Comparison of ENCODE assay signal across 8 cellular contexts in the genomic region with DNA sequence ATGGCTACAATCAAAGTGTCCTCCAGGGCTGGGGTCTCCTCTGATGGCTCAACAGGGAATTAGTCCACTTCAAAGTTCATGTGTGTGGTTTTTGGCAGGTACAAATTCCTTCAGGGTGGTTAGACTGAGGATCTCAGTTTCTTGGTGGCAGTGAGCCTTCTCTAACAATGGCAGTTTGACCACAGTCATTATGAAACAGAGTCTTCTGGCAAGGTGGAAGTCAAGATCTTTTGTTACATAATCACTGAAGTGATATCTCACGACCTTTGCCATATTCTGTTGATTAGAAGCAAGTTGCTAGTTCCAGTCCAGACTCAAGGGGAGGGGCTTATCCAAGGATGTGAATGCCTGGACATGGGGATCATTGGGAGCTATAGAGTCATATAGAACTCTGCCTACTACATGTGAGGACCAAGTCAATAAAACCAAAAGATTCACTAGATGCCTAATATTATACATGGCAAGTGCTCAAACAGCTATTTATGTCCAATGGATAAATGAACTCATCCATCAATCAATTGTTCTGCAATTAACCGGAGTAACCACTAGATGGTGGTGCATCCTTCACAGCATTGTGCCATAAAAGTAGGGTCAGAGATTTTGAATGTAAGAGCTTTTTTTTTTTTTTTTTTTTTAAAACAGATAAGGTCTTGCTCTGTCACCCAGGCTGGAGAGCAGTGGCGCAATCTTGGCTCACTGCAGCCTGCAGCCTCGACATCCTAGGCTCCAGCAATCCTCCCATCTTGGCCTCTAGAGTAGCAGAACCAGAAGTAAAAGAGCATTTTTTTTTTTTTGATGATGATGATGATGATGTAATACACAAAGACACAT.
A peak's percentile ranks its signal among the peaks of the same experiment; 100 is the strongest.
DNase-seq lines count a peak whose midpoint lies in the region; ATAC-seq, FAIRE-seq and TF ChIP-seq lines count a peak whose summit lies in the region.

No MANE protein-coding gene starts in this region.

- H3K27ac ChIP-seq in DOHH2 (ENCODE audit: low read depth, low read length) (no peak overlapping the region), adrenal gland (no peak overlapping the region), HepG2 (ENCODE audit: extremely low read length, insufficient read depth, low read length) (no peak overlapping the region)

- ATAC-seq in GM19351 (IDR thresholded peaks at IDR 0.05; ENCODE audit: unreplicated experiment) (peak; percentile 88), HG03432 (IDR thresholded peaks at IDR 0.05; ENCODE audit: unreplicated experiment) (peak; percentile 87), HepG2 (peak; percentile 81), HG02588 (IDR thresholded peaks at IDR 0.05; ENCODE audit: unreplicated experiment) (no peak)

- H3K4me3 ChIP-seq in DOHH2 (ENCODE audit: low read length) (no peak overlapping the region), adrenal gland (no peak overlapping the region), HepG2 (replicated peaks in 1 of 3; ENCODE audit: insufficient read depth in 1 of 3, low read depth in 2 of 3, low read length in 3 of 3) (no peak overlapping the region)

- H2AFZ ChIP-seq in HepG2 (ENCODE audit: low read length), result no peak overlapping the region

- H3K4me1 ChIP-seq in DOHH2 (ENCODE audit: control insufficient read depth, low read length) (no peaks in the 10 kb centered on the region), adrenal gland (replicated peaks in 1 of 2) (no peaks in the 10 kb centered on the region), HepG2 (ENCODE audit: insufficient read depth, low read length) (no peaks in the 10 kb centered on the region)

- DNase-seq in NCI-H526 (lab: John Stamatoyannopoulos, UW) (peak; percentile 5 to 36), adrenal gland (peak in 3 of 7 donors; percentile 4 to 20 (median 15)), HepG2 (ENCODE audit: low spot score) (peak; percentile 59), DMS79 treated with DMSO at 0.1 percent for 48 hours (lab: John Stamatoyannopoulos, UW) (no peak)

- in situ Hi-C loops in HepG2 (cut with HindIII; ENCODE audit: extremely low pct_ligation_motif_present, low pct_unique_long_range_greater_than_20kb), result no loop called here

- no TSS peak for BruUV-seq in HepG2 (replicated peaks; lab: Mats Ljungman, UMichigan)

- TF ChIP-seq CTCF in DOHH2 (IDR thresholded peaks at IDR 0.05; ENCODE audit: low read depth, low read length, poor library complexity, severe bottlenecking), result peak; percentile 64
- TF ChIP-seq CTCF in adrenal gland (IDR thresholded peaks at IDR 0.05), result peak in 4 of 6 experiments; percentile 22 to 26 (median 24)
- peak; percentile 47 for TF ChIP-seq CTCF in HepG2 (CRISPR knock-in tag; IDR thresholded peaks at IDR 0.05)

- no peaks in the 10 kb centered on the region for H3K9me2 ChIP-seq in DOHH2 (replicated peaks; ENCODE audit: control insufficient read depth, low read length)

- no peaks in the 10 kb centered on the region for H3K36me3 ChIP-seq in DOHH2 (ENCODE audit: control insufficient read depth, low read length)
- H3K36me3 ChIP-seq in adrenal gland (replicated peaks in 1 of 2), result no peaks in the 10 kb centered on the region
- H3K36me3 ChIP-seq in HepG2 (replicated peaks in 1 of 2; ENCODE audit: control insufficient read depth in 1 of 2, insufficient read depth in 2 of 2, low read length in 2 of 2), result no peaks in the 10 kb centered on the region

- no peak for TF ChIP-seq POLR2A in adrenal gland (IDR thresholded peaks at IDR 0.05)
- TF ChIP-seq POLR2A in HepG2 (IDR thresholded peaks at IDR 0.05; ENCODE audit: insufficient read depth in 1 of 2, low read depth in 2 of 2, low read length in 2 of 2), result no peak

- no peaks in the 10 kb centered on the region for H3K79me2 ChIP-seq in DOHH2 (ENCODE audit: control insufficient read depth, low read length)
- no peaks in the 10 kb centered on the region for H3K79me2 ChIP-seq in HepG2 (ENCODE audit: insufficient read depth, low read length)

- TF ChIP-seq EP300 in HepG2 (IDR thresholded peaks at IDR 0.05; ENCODE audit: low read depth in 2 of 2, low read length in 2 of 2) (no peak), HepG2 (CRISPR knock-in tag; IDR thresholded peaks at IDR 0.05; ENCODE audit: borderline replicate concordance) (no peak)

- H3F3A ChIP-seq in DOHH2 (ENCODE audit: control insufficient read depth, insufficient read depth), result no peaks in the 10 kb centered on the region

- peaks cover 3% of the 10 kb centered on the region; the same call in 1 of the 2 replicates for H3K27me3 ChIP-seq in DOHH2 (ENCODE audit: control insufficient read depth, low read length)
- H3K27me3 ChIP-seq in adrenal gland, result no peaks in the 10 kb centered on the region
- no peaks in the 10 kb centered on the region for H3K27me3 ChIP-seq in HepG2 (ENCODE audit: control insufficient read depth in 1 of 2, insufficient read depth in 2 of 2, low read length in 2 of 2)

- peak; percentile 67 for FAIRE-seq in HepG2 (lab: Jason Lieb, UNC)

- H3K4me2 ChIP-seq in DOHH2 (ENCODE audit: low read length) (no peak overlapping the region), HepG2 (ENCODE audit: low read depth, low read length) (no peak overlapping the region)

- H3K9me3 ChIP-seq in DOHH2 (ENCODE audit: control insufficient read depth, insufficient read depth, low read length) (no peaks in the 10 kb centered on the region), adrenal gland (replicated peaks in 1 of 3) (no peaks in the 10 kb centered on the region), HepG2 (ENCODE audit: low read length) (no peaks in the 10 kb centered on the region)

- 16 to 20% (median 17%) methylated on average over 4 of the region's 4 CpGs for WGBS in adrenal gland, 4 donors
- 3% methylated on average over 4 of the region's 4 CpGs for WGBS in HepG2 (ENCODE audit: low lambda C conversion rate)

- POLR2A ChIA-PET in HepG2 (lab: Yijun Ruan, JAX), result no interaction called here

- no peak for TF ChIP-seq RAD21 in HepG2 (CRISPR knock-in tag; IDR thresholded peaks at IDR 0.05)

- H3K9ac ChIP-seq in HepG2 (ENCODE audit: insufficient read depth, low read depth, low read length), result no peak overlapping the region

- intact Hi-C loops in adrenal gland (cut with DNase I) (no loop called here), HepG2 (cut with micrococcal nuclease; ENCODE audit: unreplicated experiment) (loop anchor here (2.0 to 10.0 kb wide), 2 partner anchors 525 to 1065 kb away; no protein-coding TSS in a partner anchor)

- CTCF ChIA-PET in HepG2 (lab: Yijun Ruan, JAX; ENCODE audit: low intra/inter-chr PET ratio, low total read pairs), result no interaction called here

- no peaks in the 10 kb centered on the region for H4K20me1 ChIP-seq in DOHH2 (ENCODE audit: control insufficient read depth, insufficient read depth, low read depth, low read length)
- H4K20me1 ChIP-seq in HepG2 (ENCODE audit: insufficient read depth, low read length), result no peaks in the 10 kb centered on the region

TF ChIP-seq in HepG2, 621 proteins besides CTCF, POLR2A, EP300 and RAD21 (continues in another document):
- TF ChIP-seq, protein P1, sequence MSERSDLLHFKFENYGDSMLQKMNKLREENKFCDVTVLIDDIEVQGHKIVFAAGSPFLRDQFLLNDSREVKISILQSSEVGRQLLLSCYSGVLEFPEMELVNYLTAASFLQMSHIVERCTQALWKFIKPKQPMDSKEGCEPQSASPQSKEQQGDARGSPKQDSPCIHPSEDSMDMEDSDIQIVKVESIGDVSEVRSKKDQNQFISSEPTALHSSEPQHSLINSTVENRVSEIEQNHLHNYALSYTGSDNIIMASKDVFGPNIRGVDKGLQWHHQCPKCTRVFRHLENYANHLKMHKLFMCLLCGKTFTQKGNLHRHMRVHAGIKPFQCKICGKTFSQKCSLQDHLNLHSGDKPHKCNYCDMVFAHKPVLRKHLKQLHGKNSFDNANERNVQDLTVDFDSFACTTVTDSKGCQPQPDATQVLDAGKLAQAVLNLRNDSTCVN (CRISPR knock-in tag; IDR thresholded peaks at IDR 0.05; ENCODE audit: borderline replicate concordance), result no peak
- TF ChIP-seq, protein P2, sequence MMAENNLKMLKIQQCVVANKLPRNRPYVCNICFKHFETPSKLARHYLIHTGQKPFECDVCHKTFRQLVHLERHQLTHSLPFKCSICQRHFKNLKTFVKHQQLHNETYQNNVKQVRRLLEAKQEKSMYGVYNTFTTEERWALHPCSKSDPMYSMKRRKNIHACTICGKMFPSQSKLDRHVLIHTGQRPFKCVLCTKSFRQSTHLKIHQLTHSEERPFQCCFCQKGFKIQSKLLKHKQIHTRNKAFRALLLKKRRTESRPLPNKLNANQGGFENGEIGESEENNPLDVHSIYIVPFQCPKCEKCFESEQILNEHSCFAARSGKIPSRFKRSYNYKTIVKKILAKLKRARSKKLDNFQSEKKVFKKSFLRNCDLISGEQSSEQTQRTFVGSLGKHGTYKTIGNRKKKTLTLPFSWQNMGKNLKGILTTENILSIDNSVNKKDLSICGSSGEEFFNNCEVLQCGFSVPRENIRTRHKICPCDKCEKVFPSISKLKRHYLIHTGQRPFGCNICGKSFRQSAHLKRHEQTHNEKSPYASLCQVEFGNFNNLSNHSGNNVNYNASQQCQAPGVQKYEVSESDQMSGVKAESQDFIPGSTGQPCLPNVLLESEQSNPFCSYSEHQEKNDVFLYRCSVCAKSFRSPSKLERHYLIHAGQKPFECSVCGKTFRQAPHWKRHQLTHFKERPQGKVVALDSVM (CRISPR knock-in tag; IDR thresholded peaks at IDR 0.05), result peak; percentile 92
